11 cellular contexts compared by ENCODE assay signal in genomic region chr16:67994037-67994407, GRCh38. TPM values are rescaled to one million over a fixed set of nuclear protein-coding genes. Genes with fewer than 3 reads are reported as not detected.
DNase-seq lines count a peak whose midpoint lies in the region; ATAC-seq and TF ChIP-seq lines count a peak whose summit lies in the region.
"Not testable (repeated sequence)": the region's sequence is repeated elsewhere in the genome, so short reads cannot be mapped to it uniquely, and the experiment has no call there.
"Had no signal": no experiment of that assay in that cellular context is flagged by ENCODE, and none has a peak within 500 bp of the region (broad histone marks: within the 10 kb centered on the region; RNA-seq: fewer than 3 reads in every experiment).

No MANE protein-coding gene starts in this region.

- not testable (repeated sequence) for TF ChIP-seq POLR2A in stomach (IDR thresholded peaks at IDR 0.05)

- H3K4me2 ChIP-seq in neuronal stem cell (ENCODE audit: insufficient read depth, low read length, poor library complexity, severe bottlenecking), result not testable (repeated sequence)

- peak overlapping the region; percentile 85 for H3K27ac ChIP-seq in CD4-positive, CD25-positive, alpha-beta regulatory T cell (ENCODE audit: insufficient read depth, low read length, poor library complexity, severe bottlenecking)
- H3K27ac ChIP-seq in effector memory CD4-positive, alpha-beta T cell (ENCODE audit: insufficient read depth, low read length, poor library complexity, severe bottlenecking), result peak overlapping the region; percentile 76
- H3K27ac ChIP-seq in left lung (peak overlapping the region; percentile 78 to 89), stomach (peak overlapping the region; percentile 2 to 80 (median 72))
- not testable (repeated sequence) for H3K27ac ChIP-seq in neuronal stem cell (replicated peaks; ENCODE audit: low read length)

- H3K79me1 ChIP-seq in neuronal stem cell (ENCODE audit: low read depth, low read length), result not testable (repeated sequence)

- not testable (repeated sequence) for H3K27me3 Mint-ChIP-seq in CD4-positive, CD25-positive, alpha-beta regulatory T cell; activated naive CD4-positive, alpha-beta T cell treated with anti-CD3 and anti-CD28 coated beads, Interleukin-2, amount 50 U/mL, for 24 hours

- not testable (repeated sequence) for H3K9ac ChIP-seq in neuronal stem cell (ENCODE audit: low read depth, low read length, poor library complexity)

- not testable (repeated sequence) for ATAC-seq in CD4-positive, CD25-positive, alpha-beta regulatory T cell (ENCODE audit: low read depth in 2 of 2); left lung

- not testable (repeated sequence) for H3K4me3 ChIP-seq in CD4-positive, CD25-positive, alpha-beta regulatory T cell (ENCODE audit: low read depth, low read length); Jurkat, Clone E6-1 (ENCODE audit: low read length); neuronal stem cell (ENCODE audit: low read length in 2 of 2)
- H3K4me3 ChIP-seq in effector memory CD4-positive, alpha-beta T cell (ENCODE audit: insufficient read depth, low read depth, low read length, poor library complexity, severe bottlenecking), result peak overlapping the region; percentile 48
- H3K4me3 ChIP-seq in left lung (peak overlapping the region in 1 of 2 donors; percentile 37), stomach (peak overlapping the region in 1 of 4 donors; percentile 42)

- not testable (repeated sequence) for H3K14ac ChIP-seq in neuronal stem cell (ENCODE audit: low read length)

- not testable (repeated sequence) for H4K8ac ChIP-seq in neuronal stem cell (ENCODE audit: low read depth, low read length)

- peak overlapping the region; percentile 81 for H2BK15ac ChIP-seq in neuronal stem cell (ENCODE audit: low read length)

- peak overlapping the region; percentile 98 for H2AFZ ChIP-seq in neuronal stem cell (ENCODE audit: low read length)

- peaks cover 45% of the 10 kb centered on the region for H3K4me1 ChIP-seq in CD4-positive, CD25-positive, alpha-beta regulatory T cell (ENCODE audit: control insufficient read depth, insufficient read depth, low read length, poor library complexity, severe bottlenecking)
- H3K4me1 ChIP-seq in effector memory CD4-positive, alpha-beta T cell (ENCODE audit: control insufficient read depth, insufficient read depth, low read length, poor library complexity, severe bottlenecking), result peaks cover 23% of the 10 kb centered on the region
- H3K4me1 ChIP-seq in left lung, result peaks cover 9 to 49% of the 10 kb centered on the region in 2 donors
- H3K4me1 ChIP-seq in neuronal stem cell (ENCODE audit: control insufficient read depth in 2 of 2, insufficient read depth in 1 of 2, low read depth in 1 of 2, low read length in 2 of 2), result not testable (repeated sequence)
- peaks cover 11 to 21% (median 13%) of the 10 kb centered on the region in 4 donors for H3K4me1 ChIP-seq in stomach

- H3K36me3 Mint-ChIP-seq in CD4-positive, CD25-positive, alpha-beta regulatory T cell, result peaks cover 16% of the 10 kb centered on the region
- H3K36me3 Mint-ChIP-seq in activated naive CD4-positive, alpha-beta T cell treated with anti-CD3 and anti-CD28 coated beads, Interleukin-2, amount 50 U/mL, for 24 hours, result not testable (repeated sequence)

- H3K36me3 ChIP-seq in CD4-positive, CD25-positive, alpha-beta regulatory T cell (ENCODE audit: control insufficient read depth, insufficient read depth, low read length); effector memory CD4-positive, alpha-beta T cell (ENCODE audit: control insufficient read depth, insufficient read depth, low read length); left lung; neuronal stem cell (replicated peaks in 1 of 2; ENCODE audit: control insufficient read depth in 2 of 2, insufficient read depth in 2 of 2, low read length in 2 of 2); stomach: not testable (repeated sequence)

- H4K91ac ChIP-seq in neuronal stem cell (ENCODE audit: low read depth, low read length, poor library complexity), result not testable (repeated sequence)

- no CpG with 5 or more reads among the region's 7 CpGs for WGBS in neuronal stem cell (ENCODE audit: extremely low coverage in 2 of 2, insufficient read length in 2 of 2, insufficient replicate concordance in 1 of 2), 2 donors
- 55 to 71% (median 59%) methylated on average over 3 to 6 of the region's 7 CpGs for WGBS in stomach, 5 donors

- H3K4ac ChIP-seq in neuronal stem cell (ENCODE audit: low read length), result not testable (repeated sequence)

- not testable (repeated sequence) for H3K9me3 ChIP-seq in CD4-positive, CD25-positive, alpha-beta regulatory T cell (ENCODE audit: control insufficient read depth in 2 of 2, low read length in 2 of 2); effector memory CD4-positive, alpha-beta T cell (ENCODE audit: control insufficient read depth, low read length); left lung; neuronal stem cell (replicated peaks in 1 of 2; ENCODE audit: control insufficient read depth in 2 of 2, insufficient read depth in 1 of 2, low read depth in 1 of 2, low read length in 2 of 2); stomach

- not testable (repeated sequence) for H2BK120ac ChIP-seq in neuronal stem cell (ENCODE audit: low read depth, low read length)

- not testable (repeated sequence) for DNase-seq in CD4-positive, CD25-positive, alpha-beta regulatory T cell; effector memory CD4-positive, alpha-beta T cell; left lung; neuronal stem cell (ENCODE audit: low spot score); stomach
- DNase-seq in Jurkat, Clone E6-1 (ENCODE audit: low read depth, low spot score), result peak; percentile 34
- DNase-seq in UCSD-AML1 (lab: John Stamatoyannopoulos, UW; ENCODE audit: unreplicated experiment), result peak; percentile 76

- H2AK5ac ChIP-seq in neuronal stem cell (ENCODE audit: low read depth, low read length), result not testable (repeated sequence)

- not testable (repeated sequence) for H3K9me3 Mint-ChIP-seq in CD4-positive, CD25-positive, alpha-beta regulatory T cell; activated naive CD4-positive, alpha-beta T cell treated with anti-CD3 and anti-CD28 coated beads, Interleukin-2, amount 50 U/mL, for 24 hours

- H3K4me1 Mint-ChIP-seq in CD4-positive, CD25-positive, alpha-beta regulatory T cell, result peaks cover 2 to 57% (median 28%) of the 10 kb centered on the region in 4 donors
- H3K4me1 Mint-ChIP-seq in activated naive CD4-positive, alpha-beta T cell treated with anti-CD3 and anti-CD28 coated beads, Interleukin-2, amount 50 U/mL, for 24 hours, result peaks cover 49% of the 10 kb centered on the region

- not testable (repeated sequence) for H3K27me3 ChIP-seq in CD4-positive, CD25-positive, alpha-beta regulatory T cell (ENCODE audit: control insufficient read depth, insufficient read depth, low read length); effector memory CD4-positive, alpha-beta T cell (replicated peaks; ENCODE audit: control insufficient read depth, insufficient read depth, low read length, poor library complexity, severe bottlenecking); left lung; stomach
- H3K27me3 ChIP-seq in neuronal stem cell (ENCODE audit: control insufficient read depth in 3 of 3, insufficient read depth in 3 of 3, low read depth in 1 of 3, low read length in 3 of 3), result peaks cover 0 to 34% (median 7%) of the 10 kb centered on the region in 3 experiments

- H3K18ac ChIP-seq in neuronal stem cell (ENCODE audit: low read length), result not testable (repeated sequence)

- TF ChIP-seq EP300 in stomach (IDR thresholded peaks at IDR 0.05), result not testable (repeated sequence)

- not testable (repeated sequence) for H3K23ac ChIP-seq in neuronal stem cell (ENCODE audit: low read depth, low read length, poor library complexity)

- not testable (repeated sequence) for H2BK5ac ChIP-seq in neuronal stem cell (ENCODE audit: low read length)

- not testable (repeated sequence) for TF ChIP-seq CTCF in left lung (IDR thresholded peaks at IDR 0.05); stomach (IDR thresholded peaks at IDR 0.05)

- intact Hi-C loops in left lung (cut with DNase I), result not testable (repeated sequence)
- intact Hi-C loops in stomach (cut with DNase I; ENCODE audit: low total_unique reads), result loop anchor here (5.0 kb wide), 1 partner anchor 43 kb away; no protein-coding TSS in a partner anchor

- not testable (repeated sequence) for H2BK12ac ChIP-seq in neuronal stem cell (ENCODE audit: low read length)

- peak overlapping the region; percentile 71 to 91 (median 86) for H3K4me3 Mint-ChIP-seq in CD4-positive, CD25-positive, alpha-beta regulatory T cell
- peak overlapping the region; percentile 83 for H3K4me3 Mint-ChIP-seq in activated naive CD4-positive, alpha-beta T cell treated with anti-CD3 and anti-CD28 coated beads, Interleukin-2, amount 50 U/mL, for 24 hours

- H3K27ac Mint-ChIP-seq in CD4-positive, CD25-positive, alpha-beta regulatory T cell, result peak overlapping the region; percentile 97 to 100 (median 98)
- peak overlapping the region; percentile 88 for H3K27ac Mint-ChIP-seq in activated naive CD4-positive, alpha-beta T cell treated with anti-CD3 and anti-CD28 coated beads, Interleukin-2, amount 50 U/mL, for 24 hours

RNA-seq across cellular contexts. Expression of gene DPEP2, which starts 5.3 kb away (rescaled TPM):
- 52.4 TPM for total RNA-seq in CD4-positive, CD25-positive, alpha-beta regulatory T cell
- 10 to 100 TPM; 52.2 to 70.0 (median 63.4) TPM for polyA plus RNA-seq in CD4-positive, CD25-positive, alpha-beta regulatory T cell
- polyA plus RNA-seq in Jurkat, Clone E6-1 (2012; ENCODE audit: insufficient read depth, insufficient read length), result not detected
- total RNA-seq in left lung, result 10 to 100 TPM in 1 of 2 donors, 1 to 10 TPM in 1; 7.3 to 12.6 TPM
- polyA plus RNA-seq in neuronal stem cell (2013, experiment 1 of 2), result not detected
- polyA plus RNA-seq in neuronal stem cell (2013, experiment 2 of 2), result not detected
- 1 to 10 TPM in 3 of 5 donors, not detected in 2; 2.4 to 5.2 (median 3.1) TPM for total RNA-seq in stomach
- polyA plus RNA-seq in stomach, result under 1 TPM; 0.61 to 0.95 (median 0.75) TPM
- polyA plus RNA-seq: A549 had no signal

RNA-seq across cellular contexts. Expression of gene DPEP3, which starts 13.7 kb away (rescaled TPM):
- 0.44 TPM for total RNA-seq in CD4-positive, CD25-positive, alpha-beta regulatory T cell
- under 1 TPM in 1 of 4 donors, not detected in 3; 0.19 TPM for polyA plus RNA-seq in CD4-positive, CD25-positive, alpha-beta regulatory T cell
- not detected for polyA plus RNA-seq in Jurkat, Clone E6-1 (2012; ENCODE audit: insufficient read depth, insufficient read length)
- total RNA-seq in left lung (under 1 TPM in 1 of 2 donors, not detected in 1; 0.60 TPM), stomach (not detected)
- polyA plus RNA-seq in neuronal stem cell (2013, experiment 1 of 2), result 0.56 TPM
- 0.29 TPM for polyA plus RNA-seq in neuronal stem cell (2013, experiment 2 of 2)
- not detected for polyA plus RNA-seq in stomach
- total RNA-seq: thoracic aorta had no signal
- polyA plus RNA-seq: A549 had no signal

RNA-seq across cellular contexts. Expression of gene DPEP2NB, which starts 21.7 kb away (rescaled TPM):
- total RNA-seq in CD4-positive, CD25-positive, alpha-beta regulatory T cell, result not detected
- polyA plus RNA-seq in CD4-positive, CD25-positive, alpha-beta regulatory T cell, result not detected
- not detected for polyA plus RNA-seq in Jurkat, Clone E6-1 (2012; ENCODE audit: insufficient read depth, insufficient read length)
- not detected for total RNA-seq in left lung
- not detected for polyA plus RNA-seq in neuronal stem cell (2013, experiment 1 of 2)
- not detected for polyA plus RNA-seq in neuronal stem cell (2013, experiment 2 of 2)
- not detected for total RNA-seq in stomach
- not detected for polyA plus RNA-seq in stomach
- total RNA-seq: mesenteric fat pad, thoracic aorta had no signal
- polyA plus RNA-seq: A549 had no signal

RNA-seq across cellular contexts. Expression of gene SLC12A4, which starts 25.6 kb away (rescaled TPM):
- total RNA-seq in CD4-positive, CD25-positive, alpha-beta regulatory T cell, result 30.4 TPM
- 1 to 10 TPM; 5.0 to 6.4 (median 5.8) TPM for polyA plus RNA-seq in CD4-positive, CD25-positive, alpha-beta regulatory T cell
- polyA plus RNA-seq in Jurkat, Clone E6-1 (2012; ENCODE audit: insufficient read depth, insufficient read length), result 17.3 TPM
- total RNA-seq in left lung (100 to 1,000 TPM in 1 of 2 donors, 10 to 100 TPM in 1; 99.2 to 121 TPM), stomach (100 to 1,000 TPM in 1 of 5 donors, 10 to 100 TPM in 4; 12.7 to 136 (median 25.9) TPM)
- 34.0 TPM for polyA plus RNA-seq in neuronal stem cell (2013, experiment 1 of 2)
- 32.4 TPM for polyA plus RNA-seq in neuronal stem cell (2013, experiment 2 of 2)
- 10 to 100 TPM in 2 of 3 donors, 1 to 10 TPM in 1; 5.7 to 19.8 (median 16.2) TPM for polyA plus RNA-seq in stomach

RNA-seq across cellular contexts. Expression of gene DDX28, which starts 29.0 kb away (rescaled TPM):
- 14.9 TPM for total RNA-seq in CD4-positive, CD25-positive, alpha-beta regulatory T cell
- 10 to 100 TPM; 48.0 to 68.2 (median 63.9) TPM for polyA plus RNA-seq in CD4-positive, CD25-positive, alpha-beta regulatory T cell
- 19.9 TPM for polyA plus RNA-seq in Jurkat, Clone E6-1 (2012; ENCODE audit: insufficient read depth, insufficient read length)
- total RNA-seq in left lung (10 to 100 TPM in 1 of 2 donors, 1 to 10 TPM in 1; 6.7 to 10.5 TPM), stomach (1 to 10 TPM in 3 of 5 donors, not detected in 2; 4.6 to 8.9 (median 7.3) TPM)
- 5.3 TPM for polyA plus RNA-seq in neuronal stem cell (2013, experiment 1 of 2)
- polyA plus RNA-seq in neuronal stem cell (2013, experiment 2 of 2), result 5.0 TPM
- polyA plus RNA-seq in stomach, result 1 to 10 TPM; 6.3 to 9.7 (median 7.3) TPM
